ENCODE assay signal across 9 cellular contexts in genomic region chr6:53244958-53245357, GRCh38.
A peak's percentile ranks its signal among the peaks of the same experiment; 100 is the strongest.
DNase-seq lines count a peak whose midpoint lies in the region; ATAC-seq and TF ChIP-seq lines count a peak whose summit lies in the region.
"Had no signal": no experiment of that assay in that cellular context is flagged by ENCODE, and none has a peak within 500 bp of the region (broad histone marks: within the 10 kb centered on the region; RNA-seq: fewer than 3 reads in every experiment).

No MANE protein-coding gene starts in this region.

- no peaks in the 10 kb centered on the region for H3K36me3 ChIP-seq in BE2C

- H3K27me3 ChIP-seq in BE2C: no peaks in the 10 kb centered on the region

- DNase-seq in GM12864 (ENCODE audit: low read depth) (peak; percentile 67), nucleus accumbens (lab: John Stamatoyannopoulos, UW) (no peak), NCI-H187 (lab: John Stamatoyannopoulos, UW) (no peak), NCI-H187 treated with DMSO at 0.1 percent for 48 hours (lab: John Stamatoyannopoulos, UW) (no peak), BE2C (no peak)
- peak; percentile 28 for DNase-seq in activated naive CD4-positive, alpha-beta T cell treated with anti-CD3 and anti-CD28 coated beads, Interleukin-2, amount 50 U/mL, for 16 hours
- DNase-seq: effector CD8-positive, alpha-beta T cell had no signal

- H3K4me1 ChIP-seq in BE2C: no peaks in the 10 kb centered on the region

- H3K4me3 ChIP-seq in GM12864 (ENCODE audit: low read depth, low read length) (no peak overlapping the region), BE2C (ENCODE audit: low read depth, low read length) (no peak overlapping the region)

- ATAC-seq in GM19397 (IDR thresholded peaks at IDR 0.05; ENCODE audit: unreplicated experiment) (peak; percentile 72), HG03139 (IDR thresholded peaks at IDR 0.05; ENCODE audit: unreplicated experiment) (peak; percentile 71)

- no peak for TF ChIP-seq CTCF in GM12864 (IDR thresholded peaks at IDR 0.05; ENCODE audit: low read depth, low read length, missing control alignments)
- no peak for TF ChIP-seq CTCF in BE2C (IDR thresholded peaks at IDR 0.05; ENCODE audit: low read depth, low read length)

- no peaks in the 10 kb centered on the region; the same call in 1 of the 2 replicates for H3K9me3 ChIP-seq in BE2C

Comparison
In these comparisons a context has a peak if more than half of its experiments do, and no peak if none do; other contexts are left out.
1. DNase-seq: peak in GM12864 (single experiment) and activated naive CD4-positive, alpha-beta T cell treated with anti-CD3 and anti-CD28 coated beads, Interleukin-2, amount 50 U/mL, for 16 hours (single experiment); none in nucleus accumbens (0 of 56), NCI-H187 (0 of 2), NCI-H187 treated with DMSO at 0.1 percent for 48 hours (single experiment) and BE2C (single experiment).